Comparison of ENCODE assay signal across 8 cellular contexts in the genomic region with DNA sequence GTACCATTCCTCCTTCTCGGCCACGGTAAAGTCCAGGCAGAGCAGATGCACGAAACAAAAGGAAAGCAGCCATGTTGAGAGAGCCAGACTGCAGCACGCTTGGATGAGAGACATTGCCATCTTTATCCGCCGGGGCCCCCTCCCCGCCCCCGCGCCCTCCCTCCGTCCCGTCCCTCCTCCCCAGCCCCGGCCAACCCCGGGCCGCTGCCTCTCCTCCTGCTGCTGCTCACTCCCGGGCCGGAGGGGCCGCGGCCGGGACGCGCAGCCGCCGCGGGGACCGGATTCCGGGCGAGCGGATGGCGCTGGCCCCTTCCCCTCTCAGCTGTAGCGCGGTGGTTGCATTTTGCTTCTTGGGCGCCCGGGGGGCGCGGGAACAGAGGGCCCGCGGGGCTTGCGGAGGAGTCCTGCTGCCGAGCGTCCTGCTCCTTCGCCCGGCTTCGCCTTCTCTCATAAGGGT. TPM values are rescaled to one million over a fixed set of nuclear protein-coding genes. Genes with fewer than 3 reads are reported as not detected.
DNase-seq lines count a peak whose midpoint lies in the region; ATAC-seq and TF ChIP-seq lines count a peak whose summit lies in the region.

No MANE protein-coding gene starts in this region.

- no peak overlapping the region for H3K27ac ChIP-seq in CD8-positive, alpha-beta T cell (ENCODE audit: low read depth, low read length)
- H3K27ac ChIP-seq in HUES64 (ENCODE audit: low read depth, low read length) (no peak overlapping the region), breast epithelium (peak overlapping the region; percentile 66 to 79)

- no peak for DNase-seq in CD8-positive, alpha-beta T cell
- DNase-seq in breast epithelium (ENCODE audit: low spot score in 2 of 2) (peak in 1 of 2 donors; percentile 17), islet precursor cell (peak; percentile 67), NCI-H446 treated with DMSO at 0.1 percent for 48 hours (lab: John Stamatoyannopoulos, UW) (no peak)
- peak in 1 of 2 donors; percentile 3 for DNase-seq in stimulated activated effector memory CD8-positive, alpha-beta T cell treated with anti-CD3 and anti-CD28 coated beads, Interleukin-12 subunit alpha, Interleukin-12 subunit beta, amount 100 ng/mL, for 72 hours (ENCODE audit: low spot score in 2 of 2)

- CTCF ChIA-PET in CD8-positive, alpha-beta T cell (lab: Charles Lee) = no interaction called here

- H3K27me3 ChIP-seq in CD8-positive, alpha-beta T cell (ENCODE audit: insufficient read depth, low read length) = peaks cover 14% of the 10 kb centered on the region
- H3K27me3 ChIP-seq in HUES64 (ENCODE audit: insufficient read depth, low read length) = peaks cover 41% of the 10 kb centered on the region
- H3K27me3 ChIP-seq in breast epithelium = no peaks in the 10 kb centered on the region

- peaks cover 57% of the 10 kb centered on the region for H3K27me3 Mint-ChIP-seq in CD8-positive, alpha-beta T cell (ENCODE audit: low read depth)

- H3K4me1 Mint-ChIP-seq in CD8-positive, alpha-beta T cell (ENCODE audit: low read depth) = peaks cover 11% of the 10 kb centered on the region
- H3K4me1 Mint-ChIP-seq in stimulated activated effector memory CD8-positive, alpha-beta T cell treated with anti-CD3 and anti-CD28 coated beads, Interleukin-12 subunit alpha, Interleukin-12 subunit beta, amount 100 ng/mL, for 72 hours = peaks cover 5% of the 10 kb centered on the region

- no peak for TF ChIP-seq POLR2A in breast epithelium (IDR thresholded peaks at IDR 0.05)

- H3K4me1 ChIP-seq in CD8-positive, alpha-beta T cell (ENCODE audit: insufficient read depth, low read length) = no peaks in the 10 kb centered on the region
- H3K4me1 ChIP-seq in HUES64 (ENCODE audit: insufficient read depth, low read length) = no peaks in the 10 kb centered on the region
- H3K4me1 ChIP-seq in breast epithelium = no peaks in the 10 kb centered on the region

- POLR2A ChIA-PET in CD8-positive, alpha-beta T cell (lab: Charles Lee) = no interaction called here

- no peaks in the 10 kb centered on the region for H3K9me3 ChIP-seq in CD8-positive, alpha-beta T cell (ENCODE audit: low read length)
- no peaks in the 10 kb centered on the region for H3K9me3 ChIP-seq in HUES64 (ENCODE audit: insufficient read depth, low read depth, low read length)
- H3K9me3 ChIP-seq in breast epithelium = no peaks in the 10 kb centered on the region

- no peak for ATAC-seq in CD8-positive, alpha-beta T cell
- ATAC-seq in GM19455 (IDR thresholded peaks at IDR 0.05; ENCODE audit: unreplicated experiment) = peak; percentile 25
- ATAC-seq in stimulated activated effector memory CD8-positive, alpha-beta T cell treated with anti-CD3 and anti-CD28 coated beads, Interleukin-12 subunit alpha, Interleukin-12 subunit beta, amount 100 ng/mL, for 72 hours = peak; percentile 9
- no peak for ATAC-seq in HG02763 (IDR thresholded peaks at IDR 0.05; ENCODE audit: unreplicated experiment)

- H3K36me3 ChIP-seq in CD8-positive, alpha-beta T cell (ENCODE audit: insufficient read depth, low read length) = no peaks in the 10 kb centered on the region
- H3K36me3 ChIP-seq in HUES64 (ENCODE audit: insufficient read depth, low read length) = no peaks in the 10 kb centered on the region
- H3K36me3 ChIP-seq in breast epithelium = no peaks in the 10 kb centered on the region

- H3K9ac ChIP-seq in HUES64 (ENCODE audit: low read depth, low read length) = peak overlapping the region; percentile 70

- peak overlapping the region; percentile 33 for H3K4me3 ChIP-seq in CD8-positive, alpha-beta T cell (ENCODE audit: low read depth, low read length)
- peak overlapping the region; percentile 90 for H3K4me3 ChIP-seq in HUES64 (ENCODE audit: low read length)
- H3K4me3 ChIP-seq in breast epithelium = peak overlapping the region; percentile 68 to 95 (median 79)

- intact Hi-C loops in CD8-positive, alpha-beta T cell (cut with DNase I, micrococcal nuclease) = loop anchor here in 1 of 2 experiments (5.0 kb wide), 1 partner anchor 270 kb away; no protein-coding TSS in a partner anchor
- intact Hi-C loops in breast epithelium (cut with DNase I; ENCODE audit: low total_unique reads) = loop anchor here (10.0 kb wide), 1 partner anchor 498 kb away; no protein-coding TSS in a partner anchor

- WGBS in HUES64 = under 1% methylated on average over 38 of the region's 43 CpGs

- no peak for TF ChIP-seq CTCF in CD8-positive, alpha-beta T cell (IDR thresholded peaks at IDR 0.05)
- no peak for TF ChIP-seq CTCF in breast epithelium (IDR thresholded peaks at IDR 0.05)

- no peaks in the 10 kb centered on the region for H3K9me3 Mint-ChIP-seq in CD8-positive, alpha-beta T cell
- no peaks in the 10 kb centered on the region for H3K9me3 Mint-ChIP-seq in stimulated activated effector memory CD8-positive, alpha-beta T cell treated with anti-CD3 and anti-CD28 coated beads, Interleukin-12 subunit alpha, Interleukin-12 subunit beta, amount 100 ng/mL, for 72 hours

- H3K27ac Mint-ChIP-seq in CD8-positive, alpha-beta T cell = no peak overlapping the region
- H3K27ac Mint-ChIP-seq in stimulated activated effector memory CD8-positive, alpha-beta T cell treated with anti-CD3 and anti-CD28 coated beads, Interleukin-12 subunit alpha, Interleukin-12 subunit beta, amount 100 ng/mL, for 72 hours = no peak overlapping the region

- H3K36me3 Mint-ChIP-seq in CD8-positive, alpha-beta T cell = no peaks in the 10 kb centered on the region
- H3K36me3 Mint-ChIP-seq in stimulated activated effector memory CD8-positive, alpha-beta T cell treated with anti-CD3 and anti-CD28 coated beads, Interleukin-12 subunit alpha, Interleukin-12 subunit beta, amount 100 ng/mL, for 72 hours = no peaks in the 10 kb centered on the region

- peak overlapping the region; percentile 33 for H3K4me3 Mint-ChIP-seq in CD8-positive, alpha-beta T cell
- peak overlapping the region; percentile 61 for H3K4me3 Mint-ChIP-seq in stimulated activated effector memory CD8-positive, alpha-beta T cell treated with anti-CD3 and anti-CD28 coated beads, Interleukin-12 subunit alpha, Interleukin-12 subunit beta, amount 100 ng/mL, for 72 hours

RNA-seq across cellular contexts. Expression of gene RNF150, which starts 0.6 kb away (rescaled TPM):
- total RNA-seq in CD8-positive, alpha-beta T cell = not detected
- 2.6 TPM for polyA plus RNA-seq in HUES64 (2013, experiment 1 of 2)
- 3.4 TPM for polyA plus RNA-seq in HUES64 (2013, experiment 2 of 2)
- total RNA-seq in breast epithelium = 10 to 100 TPM in 2 of 3 donors, 1 to 10 TPM in 1; 5.6 to 19.7 (median 14.8) TPM

Comparison
In these comparisons a context has a peak if more than half of its experiments do, and no peak if none do; other contexts are left out.
1. ATAC-seq: peak in GM19455 (single experiment) and stimulated activated effector memory CD8-positive, alpha-beta T cell treated with anti-CD3 and anti-CD28 coated beads, Interleukin-12 subunit alpha, Interleukin-12 subunit beta, amount 100 ng/mL, for 72 hours (single experiment); none in CD8-positive, alpha-beta T cell (single experiment) and HG02763 (single experiment).
2. H3K27ac ChIP-seq: peak in breast epithelium (2 of 2); none in CD8-positive, alpha-beta T cell (single experiment) and HUES64 (single experiment).
3. H3K4me3 ChIP-seq: peak in every context shown above with its lines; median percentile 90 in HUES64; 79 in breast epithelium; 33 in CD8-positive, alpha-beta T cell.
4. RNA of gene RNF150, which starts 0.6 kb away (total RNA-seq): 5.6 to 19.7 TPM in breast epithelium; not detected in CD8-positive, alpha-beta T cell; every median in the first group is over 4 times any median in the second.